1 cellular context compared by ENCODE assay signal in the genomic region with DNA sequence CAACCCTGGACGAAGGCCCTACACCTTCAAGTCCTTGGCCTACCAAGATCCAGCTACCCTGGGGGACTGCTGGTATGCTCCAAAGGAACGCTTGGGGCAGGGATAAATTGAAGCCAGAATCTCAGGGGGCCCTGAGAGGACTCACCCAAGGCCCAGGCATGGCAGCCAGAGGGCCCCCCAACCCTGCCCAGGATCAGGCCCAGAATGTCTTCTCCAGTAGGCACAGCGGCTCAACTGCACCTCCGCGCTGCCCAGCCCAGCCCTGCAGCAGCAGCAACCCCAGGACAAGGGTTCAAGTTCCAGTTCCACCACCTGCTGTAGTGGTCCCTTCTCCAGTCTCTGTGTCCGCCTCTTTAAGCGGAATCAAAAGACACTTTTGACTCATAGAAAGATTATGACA.
TF ChIP-seq lines count a peak whose summit lies in the region.

No MANE protein-coding gene starts in this region.

TF ChIP-seq in GM23338, 12 proteins besides CTCF, POLR2A, EP300 and RAD21 (continued from another document):
- TF ChIP-seq, protein P1, sequence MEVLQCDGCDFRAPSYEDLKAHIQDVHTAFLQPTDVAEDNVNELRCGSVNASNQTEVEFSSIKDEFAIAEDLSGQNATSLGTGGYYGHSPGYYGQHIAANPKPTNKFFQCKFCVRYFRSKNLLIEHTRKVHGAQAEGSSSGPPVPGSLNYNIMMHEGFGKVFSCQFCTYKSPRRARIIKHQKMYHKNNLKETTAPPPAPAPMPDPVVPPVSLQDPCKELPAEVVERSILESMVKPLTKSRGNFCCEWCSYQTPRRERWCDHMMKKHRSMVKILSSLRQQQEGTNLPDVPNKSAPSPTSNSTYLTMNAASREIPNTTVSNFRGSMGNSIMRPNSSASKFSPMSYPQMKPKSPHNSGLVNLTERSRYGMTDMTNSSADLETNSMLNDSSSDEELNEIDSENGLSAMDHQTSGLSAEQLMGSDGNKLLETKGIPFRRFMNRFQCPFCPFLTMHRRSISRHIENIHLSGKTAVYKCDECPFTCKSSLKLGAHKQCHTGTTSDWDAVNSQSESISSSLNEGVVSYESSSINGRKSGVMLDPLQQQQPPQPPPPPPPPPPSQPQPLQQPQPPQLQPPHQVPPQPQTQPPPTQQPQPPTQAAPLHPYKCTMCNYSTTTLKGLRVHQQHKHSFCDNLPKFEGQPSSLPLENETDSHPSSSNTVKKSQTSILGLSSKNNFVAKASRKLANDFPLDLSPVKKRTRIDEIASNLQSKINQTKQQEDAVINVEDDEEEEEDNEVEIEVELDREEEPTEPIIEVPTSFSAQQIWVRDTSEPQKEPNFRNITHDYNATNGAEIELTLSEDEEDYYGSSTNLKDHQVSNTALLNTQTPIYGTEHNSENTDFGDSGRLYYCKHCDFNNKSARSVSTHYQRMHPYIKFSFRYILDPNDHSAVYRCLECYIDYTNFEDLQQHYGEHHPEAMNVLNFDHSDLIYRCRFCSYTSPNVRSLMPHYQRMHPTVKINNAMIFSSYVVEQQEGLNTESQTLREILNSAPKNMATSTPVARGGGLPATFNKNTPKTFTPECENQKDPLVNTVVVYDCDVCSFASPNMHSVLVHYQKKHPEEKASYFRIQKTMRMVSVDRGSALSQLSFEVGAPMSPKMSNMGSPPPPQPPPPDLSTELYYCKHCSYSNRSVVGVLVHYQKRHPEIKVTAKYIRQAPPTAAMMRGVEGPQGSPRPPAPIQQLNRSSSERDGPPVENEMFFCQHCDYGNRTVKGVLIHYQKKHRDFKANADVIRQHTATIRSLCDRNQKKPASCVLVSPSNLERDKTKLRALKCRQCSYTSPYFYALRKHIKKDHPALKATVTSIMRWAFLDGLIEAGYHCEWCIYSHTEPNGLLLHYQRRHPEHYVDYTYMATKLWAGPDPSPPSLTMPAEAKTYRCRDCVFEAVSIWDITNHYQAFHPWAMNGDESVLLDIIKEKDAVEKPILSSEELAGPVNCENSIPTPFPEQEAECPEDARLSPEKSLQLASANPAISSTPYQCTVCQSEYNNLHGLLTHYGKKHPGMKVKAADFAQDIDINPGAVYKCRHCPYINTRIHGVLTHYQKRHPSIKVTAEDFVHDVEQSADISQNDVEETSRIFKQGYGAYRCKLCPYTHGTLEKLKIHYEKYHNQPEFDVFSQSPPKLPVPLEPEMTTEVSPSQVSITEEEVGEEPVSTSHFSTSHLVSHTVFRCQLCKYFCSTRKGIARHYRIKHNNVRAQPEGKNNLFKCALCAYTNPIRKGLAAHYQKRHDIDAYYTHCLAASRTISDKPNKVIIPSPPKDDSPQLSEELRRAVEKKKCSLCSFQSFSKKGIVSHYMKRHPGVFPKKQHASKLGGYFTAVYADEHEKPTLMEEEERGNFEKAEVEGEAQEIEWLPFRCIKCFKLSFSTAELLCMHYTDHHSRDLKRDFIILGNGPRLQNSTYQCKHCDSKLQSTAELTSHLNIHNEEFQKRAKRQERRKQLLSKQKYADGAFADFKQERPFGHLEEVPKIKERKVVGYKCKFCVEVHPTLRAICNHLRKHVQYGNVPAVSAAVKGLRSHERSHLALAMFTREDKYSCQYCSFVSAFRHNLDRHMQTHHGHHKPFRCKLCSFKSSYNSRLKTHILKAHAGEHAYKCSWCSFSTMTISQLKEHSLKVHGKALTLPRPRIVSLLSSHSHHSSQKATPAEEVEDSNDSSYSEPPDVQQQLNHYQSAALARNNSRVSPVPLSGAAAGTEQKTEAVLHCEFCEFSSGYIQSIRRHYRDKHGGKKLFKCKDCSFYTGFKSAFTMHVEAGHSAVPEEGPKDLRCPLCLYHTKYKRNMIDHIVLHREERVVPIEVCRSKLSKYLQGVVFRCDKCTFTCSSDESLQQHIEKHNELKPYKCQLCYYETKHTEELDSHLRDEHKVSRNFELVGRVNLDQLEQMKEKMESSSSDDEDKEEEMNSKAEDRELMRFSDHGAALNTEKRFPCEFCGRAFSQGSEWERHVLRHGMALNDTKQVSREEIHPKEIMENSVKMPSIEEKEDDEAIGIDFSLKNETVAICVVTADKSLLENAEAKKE (CRISPR knock-in tag; IDR thresholded peaks at IDR 0.05): no peak
